In the genomic region with DNA sequence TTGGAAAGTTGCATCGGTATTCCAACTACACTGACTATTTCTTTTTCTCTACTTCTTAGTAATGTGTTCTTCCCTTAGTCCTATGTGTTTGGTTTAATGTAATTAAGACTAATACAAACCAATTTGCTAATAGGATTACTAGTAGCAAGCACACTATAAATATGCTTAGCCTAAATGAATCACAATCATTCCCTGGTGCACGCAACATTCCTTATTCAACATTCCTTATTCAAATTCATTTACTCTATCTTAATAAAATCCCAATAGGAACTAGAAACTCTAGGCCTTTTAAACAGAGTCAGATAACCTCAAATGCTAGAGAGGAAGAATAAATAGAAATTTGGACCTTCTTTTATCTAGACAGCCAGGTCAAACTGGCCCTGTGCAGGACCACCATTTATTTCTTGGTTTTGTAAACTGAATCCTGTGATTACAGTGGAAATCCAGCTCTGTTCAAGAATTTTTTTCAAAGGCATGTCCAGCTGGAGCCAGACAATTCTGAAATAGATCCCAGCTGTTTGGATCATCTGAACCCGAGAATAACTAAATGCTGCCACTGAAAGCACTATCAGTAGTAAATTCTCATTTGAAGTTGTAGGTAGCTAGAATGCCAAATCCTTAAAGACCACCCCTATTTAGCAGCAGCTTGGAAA, we compare ENCODE assay signal across 14 cellular contexts.
"Had no signal": no experiment of that assay in that cellular context is flagged by ENCODE, and none has a peak within 500 bp of the region (broad histone marks: within the 10 kb centered on the region; RNA-seq: fewer than 3 reads in every experiment).

No MANE protein-coding gene starts in this region.

- ATAC-seq: activated CD8-positive, alpha-beta memory T cell treated with anti-CD3 and anti-CD28 coated beads, Interleukin-2, amount 10 ng/mL, durations not matched to agents 7 days and 5 days; left lung; mucosa of descending colon; naive thymus-derived CD8-positive, alpha-beta T cell; pancreas; stimulated activated naive B cell treated with anti-CD40 and anti-IgM and Interleukin-4, amounts not matched to agents 10 μg/mL and 1 μg/mL and 100 μg/mL, for 72 hours; T-cell had no signal

- H3K4me1 ChIP-seq: left lung, pancreas, upper lobe of left lung had no signal

- H3K4me3 ChIP-seq: left lung, mucosa of descending colon, pancreas, thoracic aorta, upper lobe of left lung had no signal

- H3K27me3 ChIP-seq: left lung, pancreas, upper lobe of left lung had no signal

- H3K9me3 ChIP-seq: mucosa of descending colon, pancreas, thoracic aorta, upper lobe of left lung had no signal

- H3K27ac ChIP-seq: left lung, pancreas, thoracic aorta, upper lobe of left lung had no signal

- H3K36me3 ChIP-seq: left lung, pancreas, thoracic aorta, upper lobe of left lung had no signal

- DNase-seq: activated B cell treated with CpG ODN at 0.5 μM for 24 hours; activated CD4-positive, alpha-beta memory T cell treated with anti-CD3 and anti-CD28 coated beads for 36 hours; activated CD4-positive, alpha-beta T cell treated with anti-CD3 and anti-CD28 coated beads for 4 hours; activated CD8-positive, alpha-beta memory T cell treated with anti-CD3 and anti-CD28 coated beads, Interleukin-2, amount 10 ng/mL, durations not matched to agents 7 days and 5 days; amniotic stem cell; effector memory CD4-positive, alpha-beta T cell; left lung; mucosa of descending colon; naive thymus-derived CD8-positive, alpha-beta T cell; pancreas; stimulated activated naive B cell treated with anti-CD40 and anti-IgM and Interleukin-4, amounts not matched to agents 10 μg/mL and 1 μg/mL and 100 μg/mL, for 72 hours; T-cell; upper lobe of left lung had no signal
